ENCODE assay signal across 19 cellular contexts in the genomic region with DNA sequence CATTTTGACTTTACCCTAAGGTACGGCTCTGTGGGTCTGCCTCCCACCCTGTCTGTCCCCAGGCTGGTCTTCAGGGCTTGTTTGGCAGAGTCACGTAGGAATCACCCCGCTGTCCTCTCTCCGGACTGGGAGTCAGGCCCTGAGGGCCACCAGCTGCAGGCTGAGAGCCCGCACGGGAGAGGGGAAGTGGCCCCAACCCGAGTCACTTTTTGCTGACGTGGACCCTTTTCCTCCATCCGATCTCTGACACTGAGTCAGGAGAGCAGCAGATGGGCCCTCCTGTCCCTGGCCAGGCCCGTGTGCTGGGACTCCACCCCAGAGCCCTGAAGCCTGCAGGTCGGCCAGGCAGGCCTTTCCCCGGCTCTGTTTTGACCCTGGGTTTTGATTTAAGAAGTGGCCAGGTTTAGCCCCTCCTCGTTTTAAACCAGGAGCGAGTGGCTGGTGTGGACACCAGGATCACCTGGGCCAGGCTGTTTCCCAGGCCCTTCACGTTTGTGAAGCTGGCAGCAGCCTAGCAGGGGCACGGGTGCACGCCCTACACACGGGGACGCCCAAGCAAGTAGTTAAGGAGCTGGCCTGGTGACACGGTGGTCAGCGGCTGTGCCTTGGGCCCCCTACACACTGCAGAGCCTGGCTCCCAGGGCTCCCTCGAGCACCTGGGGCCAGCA. TPM values are rescaled to one million over a fixed set of nuclear protein-coding genes. Genes with fewer than 3 reads are reported as not detected.
"Had no signal": no experiment of that assay in that cellular context is flagged by ENCODE, and none has a peak within 500 bp of the region (broad histone marks: within the 10 kb centered on the region; RNA-seq: fewer than 3 reads in every experiment).

No MANE protein-coding gene starts in this region.

- DNase-seq: activated CD4-positive, alpha-beta T cell treated with anti-CD3 and anti-CD28 coated beads, Interleukin-2, amount 50 U/mL, for 1 hour; activated CD4-positive, CD25-positive, alpha-beta regulatory T cell treated with anti-CD3 and anti-CD28 coated beads, Interleukin-2, amount 50 U/mL, for 72 hours; activated effector memory CD4-positive, alpha-beta T cell treated with anti-CD3 and anti-CD28 coated beads, Interleukin-2, amount 50 U/mL, for 16 hours; activated naive CD4-positive, alpha-beta T cell treated with anti-CD3 and anti-CD28 coated beads, Interleukin-2, amount 50 U/mL, for 16 hours; activated T-cell treated with anti-CD3 and anti-CD28 coated beads, Interleukin-2, amount 50 U/mL, for 72 hours; effector CD8-positive, alpha-beta T cell; naive B cell; sigmoid colon; stimulated activated CD4-positive, alpha-beta T cell treated with anti-CD3 and anti-CD28 coated beads, Interleukin-4, amount 100 ng/mL, for 4 hours; T-helper 17 cell; testis; upper lobe of right lung had no signal

- H3K27ac Mint-ChIP-seq: activated T-cell treated with anti-CD3 and anti-CD28 coated beads, Interleukin-2, amount 50 U/mL, for 72 hours; neural progenitor cell; stimulated activated memory B cell treated with anti-CD40 and anti-IgM and Interleukin-4, amounts not matched to agents 10 μg/mL and 1 μg/mL and 100 μg/mL, for 72 hours; T-helper 17 cell had no signal

- ATAC-seq: activated T-cell treated with anti-CD3 and anti-CD28 coated beads, Interleukin-2, amount 50 U/mL, for 72 hours; stimulated activated memory B cell treated with anti-CD40 and anti-IgM and Interleukin-4, amounts not matched to agents 10 μg/mL and 1 μg/mL and 100 μg/mL, for 72 hours; T-helper 17 cell; upper lobe of right lung had no signal

- H3K27ac ChIP-seq: ascending aorta, esophagus muscularis mucosa, neural progenitor cell, psoas muscle, sigmoid colon, testis, upper lobe of right lung, VCaP had no signal

- H3K9me3 ChIP-seq: ascending aorta, esophagus muscularis mucosa, psoas muscle, sigmoid colon, testis, upper lobe of right lung had no signal

- H2AFZ ChIP-seq: neural progenitor cell had no signal

- H3K36me3 ChIP-seq: neural progenitor cell had no signal

- H3K27me3 ChIP-seq: ascending aorta, esophagus muscularis mucosa, neural progenitor cell, sigmoid colon, testis, upper lobe of right lung had no signal

- H3K4me3 ChIP-seq: ascending aorta, coronary artery, esophagus muscularis mucosa, neural progenitor cell, psoas muscle, sigmoid colon, testis, upper lobe of right lung had no signal

- H3K4me2 ChIP-seq: neural progenitor cell had no signal

- H3K9ac ChIP-seq: neural progenitor cell had no signal

- H3K4me3 Mint-ChIP-seq: activated T-cell treated with anti-CD3 and anti-CD28 coated beads, Interleukin-2, amount 50 U/mL, for 72 hours; naive B cell; neural progenitor cell; stimulated activated memory B cell treated with anti-CD40 and anti-IgM and Interleukin-4, amounts not matched to agents 10 μg/mL and 1 μg/mL and 100 μg/mL, for 72 hours; T-helper 17 cell had no signal

- H3K4me1 ChIP-seq: ascending aorta, neural progenitor cell, psoas muscle, testis had no signal

- H3K9me3 Mint-ChIP-seq: activated T-cell treated with anti-CD3 and anti-CD28 coated beads, Interleukin-2, amount 50 U/mL, for 72 hours; naive B cell; neural progenitor cell; stimulated activated memory B cell treated with anti-CD40 and anti-IgM and Interleukin-4, amounts not matched to agents 10 μg/mL and 1 μg/mL and 100 μg/mL, for 72 hours had no signal

- H3K27me3 Mint-ChIP-seq: naive B cell; stimulated activated memory B cell treated with anti-CD40 and anti-IgM and Interleukin-4, amounts not matched to agents 10 μg/mL and 1 μg/mL and 100 μg/mL, for 72 hours; T-helper 17 cell had no signal

- H3K36me3 Mint-ChIP-seq: naive B cell had no signal

RNA-seq across cellular contexts. Expression of gene TEX22, which starts 12.5 kb away (rescaled TPM):
- total RNA-seq: ascending aorta, sigmoid colon had no signal
